9 cellular contexts compared by ENCODE assay signal in the genomic region with DNA sequence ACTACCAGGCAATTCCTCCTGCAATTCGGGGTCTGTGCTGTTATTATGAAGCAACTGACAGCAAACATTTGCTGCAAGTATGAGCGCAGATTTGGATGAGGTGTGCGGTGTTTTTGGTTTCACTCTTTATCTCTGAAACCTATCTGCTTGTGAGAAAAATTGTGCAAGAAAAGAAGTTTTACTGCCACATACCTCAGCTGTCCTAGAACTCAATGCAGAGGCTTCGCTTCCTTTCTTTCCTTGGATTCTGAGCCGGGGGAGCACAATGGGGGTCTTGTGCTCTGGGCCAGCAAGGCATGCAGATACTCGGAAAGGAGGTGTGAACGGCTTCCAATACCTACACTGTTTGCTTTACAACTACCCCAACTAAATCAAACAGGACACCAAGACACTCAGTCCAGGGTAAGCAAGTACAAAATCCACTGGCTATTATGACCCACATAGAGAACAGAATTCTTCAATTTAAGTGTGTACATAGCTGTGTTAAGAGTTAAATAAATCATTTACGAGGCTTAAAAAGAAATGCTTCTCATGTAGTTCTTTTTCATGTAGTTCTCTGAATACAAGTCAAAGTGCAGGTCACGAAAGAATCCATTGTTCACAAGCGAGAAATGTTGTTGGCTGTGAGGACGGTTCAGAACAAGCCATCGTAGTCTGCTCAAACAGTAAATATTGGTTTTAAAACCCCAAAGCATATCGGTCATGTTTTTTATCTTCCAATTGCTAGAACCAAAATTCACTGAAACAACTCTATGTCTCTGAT. TPM values are rescaled to one million over a fixed set of nuclear protein-coding genes. Genes with fewer than 3 reads are reported as not detected.
DNase-seq lines count a peak whose midpoint lies in the region; ATAC-seq and TF ChIP-seq lines count a peak whose summit lies in the region.
"Had no signal": no experiment of that assay in that cellular context is flagged by ENCODE, and none has a peak within 500 bp of the region (broad histone marks: within the 10 kb centered on the region; RNA-seq: fewer than 3 reads in every experiment).

No MANE protein-coding gene starts in this region.

- no peak overlapping the region for H3K18ac ChIP-seq in IMR-90 (ENCODE audit: low read depth, low read length)

- DNase-seq in IMR-90, result no peak
- DNase-seq in left kidney (ENCODE audit: low read depth, low spot score), result peak; percentile 63
- no peak for DNase-seq in stomach
- DNase-seq in activated T-cell treated with anti-CD3 and anti-CD28 coated beads, Interleukin-2, amount 50 U/mL, for 1 hour, result no peak
- no peak for DNase-seq in activated CD8-positive, alpha-beta memory T cell treated with anti-CD3 and anti-CD28 coated beads, Interleukin-2, amount 10 ng/mL, durations not matched to agents 7 days and 5 days
- DNase-seq in dedifferentiated amniotic fluid mesenchymal stem cell (ENCODE audit: extremely low spot score), result no peak
- DNase-seq: KG1 had no signal

- no peak overlapping the region for H4K8ac ChIP-seq in IMR-90 (ENCODE audit: low read depth in 2 of 2, low read length in 2 of 2)

- no peaks in the 10 kb centered on the region for H3K79me1 ChIP-seq in IMR-90 (ENCODE audit: low read depth in 1 of 2, low read length in 2 of 2)

- H3K27me3 ChIP-seq in IMR-90 (ENCODE audit: control insufficient read depth, insufficient read depth, low read length), result peaks cover 31% of the 10 kb centered on the region
- no peaks in the 10 kb centered on the region for H3K27me3 ChIP-seq in stomach

- H3K27ac ChIP-seq in IMR-90 (ENCODE audit: insufficient read depth, low read length), result no peak overlapping the region
- H3K27ac ChIP-seq in stomach, result peak overlapping the region; percentile 75 to 86 (median 83)

- H3K9me3 ChIP-seq in IMR-90 (ENCODE audit: control insufficient read depth, insufficient read depth, low read length) (no peaks in the 10 kb centered on the region), stomach (no peaks in the 10 kb centered on the region)

- no peak overlapping the region for H2AK9ac ChIP-seq in IMR-90 (replicated peaks; ENCODE audit: low read depth, low read length, poor library complexity)

- no peaks in the 10 kb centered on the region for H3K36me3 ChIP-seq in IMR-90 (ENCODE audit: control insufficient read depth, insufficient read depth, low read length)
- H3K36me3 ChIP-seq in stomach, result no peaks in the 10 kb centered on the region

- POLR2A ChIA-PET in IMR-90 (lab: Charles Lee; ENCODE audit: unreplicated experiment), result no interaction called here

- no peaks in the 10 kb centered on the region for H3K9me1 ChIP-seq in IMR-90 (ENCODE audit: insufficient read depth, low read length)

- no peak for ATAC-seq in IMR-90 (ENCODE audit: low read depth)
- no peak for ATAC-seq in activated CD8-positive, alpha-beta memory T cell treated with anti-CD3 and anti-CD28 coated beads, Interleukin-2, amount 10 ng/mL, durations not matched to agents 7 days and 5 days
- no peak for ATAC-seq in GM21423 (IDR thresholded peaks at IDR 0.05; ENCODE audit: unreplicated experiment)

- no peak overlapping the region for H2BK15ac ChIP-seq in IMR-90 (ENCODE audit: low read depth, low read length)

- no peak overlapping the region for H2AFZ ChIP-seq in IMR-90 (replicated peaks; ENCODE audit: low read length, poor library complexity)

- no peak overlapping the region for H2BK120ac ChIP-seq in IMR-90 (ENCODE audit: low read depth, low read length)

- H2BK5ac ChIP-seq in IMR-90 (ENCODE audit: low read depth, low read length, poor library complexity, severe bottlenecking), result no peak overlapping the region

- H3K27ac Mint-ChIP-seq in brain, result peak overlapping the region; percentile 96 to 99 (median 98)
- no peak overlapping the region for H3K27ac Mint-ChIP-seq in activated CD8-positive, alpha-beta memory T cell treated with anti-CD3 and anti-CD28 coated beads, Interleukin-2, amount 10 ng/mL, durations not matched to agents 7 days and 5 days

- H4K20me1 ChIP-seq in IMR-90 (ENCODE audit: insufficient read depth, low read length), result no peaks in the 10 kb centered on the region

- H3K4ac ChIP-seq in IMR-90 (ENCODE audit: low read depth, low read length), result no peak overlapping the region

- H3K9me3 Mint-ChIP-seq in brain, result peaks cover 0 to 2% (median 0%) of the 10 kb centered on the region in 5 experiments
- H3K9me3 Mint-ChIP-seq in activated CD8-positive, alpha-beta memory T cell treated with anti-CD3 and anti-CD28 coated beads, Interleukin-2, amount 10 ng/mL, durations not matched to agents 7 days and 5 days (ENCODE audit: low read depth), result no peaks in the 10 kb centered on the region

- H3K4me1 Mint-ChIP-seq in brain, result peaks cover 56% of the 10 kb centered on the region
- H3K4me1 Mint-ChIP-seq in activated CD8-positive, alpha-beta memory T cell treated with anti-CD3 and anti-CD28 coated beads, Interleukin-2, amount 10 ng/mL, durations not matched to agents 7 days and 5 days, result peaks cover 2% of the 10 kb centered on the region

- H4K5ac ChIP-seq in IMR-90 (ENCODE audit: low read depth, low read length), result no peak overlapping the region

- no peak overlapping the region for H2AK5ac ChIP-seq in IMR-90 (ENCODE audit: low read depth, low read length)

- CTCF ChIA-PET in IMR-90 (lab: Yijun Ruan, JAX), result interaction anchor here (0.6 kb wide), 1 partner anchor 98 kb away, joined by 3 read pairs; no protein-coding TSS in a partner anchor
- CTCF ChIA-PET in activated CD8-positive, alpha-beta memory T cell treated with anti-CD3 and anti-CD28 coated beads, Interleukin-2, amount 10 ng/mL, durations not matched to agents 7 days and 5 days (lab: Charles Lee), result no interaction called here

- H3K56ac ChIP-seq in IMR-90 (ENCODE audit: extremely low read depth, insufficient read depth, low read length), result no peak overlapping the region

- H3K4me3 ChIP-seq in IMR-90 (ENCODE audit: insufficient read depth, low read depth, low read length) (no peak overlapping the region), stomach (peak overlapping the region; percentile 52 to 54 (median 53))

- no peak for TF ChIP-seq RAD21 in IMR-90 (IDR thresholded peaks at IDR 0.05; ENCODE audit: low read length)

- no peak for TF ChIP-seq EP300 in stomach (IDR thresholded peaks at IDR 0.05)

- H3K9ac ChIP-seq in IMR-90 (ENCODE audit: low read depth, low read length), result no peak overlapping the region

- in situ Hi-C loops in IMR-90 (cut with MboI; ENCODE audit: low sequenced_read_pairs), result no loop called here

- H3K23ac ChIP-seq in IMR-90 (ENCODE audit: low read depth, low read length), result no peak overlapping the region

- 83% methylated on average over 3 of the region's 13 CpGs; no CpG with 5 or more reads in 1 of the 2 experiments for WGBS in IMR-90 (ENCODE audit: extremely low coverage in 2 of 2, insufficient read length in 1 of 2), 2 experiments
- 22 to 45% (median 32%) methylated on average over 13 of the region's 13 CpGs for WGBS in stomach, 5 donors

- H3K14ac ChIP-seq in IMR-90 (replicated peaks; ENCODE audit: low read depth, low read length), result no peak overlapping the region

- H3K4me3 Mint-ChIP-seq in brain, result peak overlapping the region; percentile 88 to 98 (median 92)
- H3K4me3 Mint-ChIP-seq in activated CD8-positive, alpha-beta memory T cell treated with anti-CD3 and anti-CD28 coated beads, Interleukin-2, amount 10 ng/mL, durations not matched to agents 7 days and 5 days, result no peak overlapping the region

- H2BK20ac ChIP-seq in IMR-90 (ENCODE audit: low read depth, low read length), result no peak overlapping the region

- H3K4me1 ChIP-seq in IMR-90 (ENCODE audit: control insufficient read depth, insufficient read depth, low read length) (no peaks in the 10 kb centered on the region), stomach (peaks cover 0 to 23% (median 7%) of the 10 kb centered on the region in 4 donors)

- TF ChIP-seq POLR2A in IMR-90 (IDR thresholded peaks at IDR 0.05; ENCODE audit: low read depth, low read length), result no peak
- no peak for TF ChIP-seq POLR2A in stomach (IDR thresholded peaks at IDR 0.05)

- H3K4me2 ChIP-seq in IMR-90 (ENCODE audit: low read depth, low read length), result peak overlapping the region; percentile 50; the same call in 1 of the 2 replicates

- intact Hi-C loops in IMR-90 (cut with micrococcal nuclease) (no loop called here), stomach (cut with DNase I; ENCODE audit: low total_unique reads) (no loop called here)

- no TSS peak for BruUV-seq in IMR-90 (replicated peaks; lab: Mats Ljungman, UMichigan)

- no peak overlapping the region for H4K91ac ChIP-seq in IMR-90 (ENCODE audit: insufficient read depth, low read depth, low read length)

- peaks cover 4% of the 10 kb centered on the region for H3K36me3 Mint-ChIP-seq in brain
- H3K36me3 Mint-ChIP-seq in activated CD8-positive, alpha-beta memory T cell treated with anti-CD3 and anti-CD28 coated beads, Interleukin-2, amount 10 ng/mL, durations not matched to agents 7 days and 5 days, result no peaks in the 10 kb centered on the region

- TF ChIP-seq CTCF in IMR-90 (conservative IDR thresholded peaks at IDR 0.05; ENCODE audit: low read depth, low read length), result no peak
- no peak for TF ChIP-seq CTCF in brain (conservative IDR thresholded peaks at IDR 0.05)
- TF ChIP-seq CTCF in stomach (IDR thresholded peaks at IDR 0.05), result no peak

- dilution Hi-C loops in IMR-90 (cut with HindIII; ENCODE audit: low sequenced_read_pairs, unreplicated experiment), result no loop called here

- peaks cover 4% of the 10 kb centered on the region for H3K27me3 Mint-ChIP-seq in brain
- peaks cover 15% of the 10 kb centered on the region for H3K27me3 Mint-ChIP-seq in activated CD8-positive, alpha-beta memory T cell treated with anti-CD3 and anti-CD28 coated beads, Interleukin-2, amount 10 ng/mL, durations not matched to agents 7 days and 5 days

TF ChIP-seq in IMR-90, 13 proteins besides CTCF, POLR2A, EP300 and RAD21 (continues in another document):
- TF ChIP-seq USF2 (IDR thresholded peaks at IDR 0.05; ENCODE audit: low read depth, low read length) (no peak), RCOR1 (IDR thresholded peaks at IDR 0.05; ENCODE audit: insufficient replicate concordance, low read length) (no peak), RFX5 (IDR thresholded peaks at IDR 0.05; ENCODE audit: low read depth, low read length) (no peak)

RNA-seq across cellular contexts. Expression of gene SORBS2, which starts 1.1 kb away (rescaled TPM):
- total RNA-seq in IMR-90 (2012; rRNA removed), result under 0.01 and 0.18 TPM in 2 replicates
- polyA plus RNA-seq in IMR-90 (2012; rRNA removed), result 0.29 TPM in 1 of 2 replicates, not detected in the other
- polyA plus RNA-seq in IMR-90 (2012; cell fraction: cytosol; rRNA removed), result 0.03 TPM in 1 of 2 replicates, not detected in the other
- 0.25 TPM in 1 of 2 replicates, not detected in the other for polyA plus RNA-seq in IMR-90 (2012; cell fraction: nucleus; rRNA removed; ENCODE audit: low replicate concordance)
- 7.2 TPM for polyA plus RNA-seq in brain (ENCODE audit: insufficient read depth, low read depth, low replicate concordance)
- total RNA-seq in stomach, result 100 to 1,000 TPM in 4 of 5 donors, 1 to 10 TPM in 1; 9.0 to 908 (median 235) TPM
- 10 to 100 TPM; 20.0 to 31.2 (median 23.8) TPM for polyA plus RNA-seq in stomach
- total RNA-seq in activated CD8-positive, alpha-beta memory T cell treated with anti-CD3 and anti-CD28 coated beads, Interleukin-2, amount 10 ng/mL, durations not matched to agents 7 days and 5 days, result not detected
